Comparison of ENCODE assay signal across 2 cellular contexts in the genomic region with DNA sequence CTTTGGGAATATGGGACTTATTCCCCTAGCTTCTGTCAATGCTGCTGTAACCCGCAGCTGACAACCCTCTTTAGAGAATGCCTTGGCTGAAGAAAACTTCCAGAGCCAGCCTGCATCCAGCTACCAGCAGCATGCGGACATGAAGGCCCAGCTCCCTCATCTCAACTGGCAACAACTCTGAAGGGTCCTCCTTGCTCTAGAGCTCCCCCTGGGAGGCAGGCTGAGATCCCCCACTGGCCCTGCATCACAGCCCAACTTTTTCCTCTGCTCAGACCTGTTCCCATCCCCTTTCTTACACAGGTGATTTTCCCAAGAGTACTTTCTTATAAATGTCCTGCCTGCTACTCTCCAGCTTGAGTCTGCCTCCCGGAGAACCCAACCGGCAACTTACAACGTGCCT.
TF ChIP-seq lines count a peak whose summit lies in the region.

No MANE protein-coding gene starts in this region.

TF ChIP-seq in GM23338, 12 proteins besides CTCF, POLR2A, EP300 and RAD21 (continues in another document):
- TF ChIP-seq CREB1 (CRISPR knock-in tag; IDR thresholded peaks at IDR 0.05; ENCODE audit: low read depth) = no peak
- TF ChIP-seq EZH2phosphoT487 (IDR thresholded peaks at IDR 0.05; ENCODE audit: unreplicated experiment) = no peak
- TF ChIP-seq EZH2 (IDR thresholded peaks at IDR 0.05; ENCODE audit: low read depth, unreplicated experiment) = no peak
- TF ChIP-seq JUNB (IDR thresholded peaks at IDR 0.05; ENCODE audit: unreplicated experiment) = no peak
- no peak for TF ChIP-seq POLR2AphosphoS5 (IDR thresholded peaks at IDR 0.05; ENCODE audit: low read depth)
- TF ChIP-seq, protein P1, sequence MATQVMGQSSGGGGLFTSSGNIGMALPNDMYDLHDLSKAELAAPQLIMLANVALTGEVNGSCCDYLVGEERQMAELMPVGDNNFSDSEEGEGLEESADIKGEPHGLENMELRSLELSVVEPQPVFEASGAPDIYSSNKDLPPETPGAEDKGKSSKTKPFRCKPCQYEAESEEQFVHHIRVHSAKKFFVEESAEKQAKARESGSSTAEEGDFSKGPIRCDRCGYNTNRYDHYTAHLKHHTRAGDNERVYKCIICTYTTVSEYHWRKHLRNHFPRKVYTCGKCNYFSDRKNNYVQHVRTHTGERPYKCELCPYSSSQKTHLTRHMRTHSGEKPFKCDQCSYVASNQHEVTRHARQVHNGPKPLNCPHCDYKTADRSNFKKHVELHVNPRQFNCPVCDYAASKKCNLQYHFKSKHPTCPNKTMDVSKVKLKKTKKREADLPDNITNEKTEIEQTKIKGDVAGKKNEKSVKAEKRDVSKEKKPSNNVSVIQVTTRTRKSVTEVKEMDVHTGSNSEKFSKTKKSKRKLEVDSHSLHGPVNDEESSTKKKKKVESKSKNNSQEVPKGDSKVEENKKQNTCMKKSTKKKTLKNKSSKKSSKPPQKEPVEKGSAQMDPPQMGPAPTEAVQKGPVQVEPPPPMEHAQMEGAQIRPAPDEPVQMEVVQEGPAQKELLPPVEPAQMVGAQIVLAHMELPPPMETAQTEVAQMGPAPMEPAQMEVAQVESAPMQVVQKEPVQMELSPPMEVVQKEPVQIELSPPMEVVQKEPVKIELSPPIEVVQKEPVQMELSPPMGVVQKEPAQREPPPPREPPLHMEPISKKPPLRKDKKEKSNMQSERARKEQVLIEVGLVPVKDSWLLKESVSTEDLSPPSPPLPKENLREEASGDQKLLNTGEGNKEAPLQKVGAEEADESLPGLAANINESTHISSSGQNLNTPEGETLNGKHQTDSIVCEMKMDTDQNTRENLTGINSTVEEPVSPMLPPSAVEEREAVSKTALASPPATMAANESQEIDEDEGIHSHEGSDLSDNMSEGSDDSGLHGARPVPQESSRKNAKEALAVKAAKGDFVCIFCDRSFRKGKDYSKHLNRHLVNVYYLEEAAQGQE (IDR thresholded peaks at IDR 0.05; ENCODE audit: unreplicated experiment) = no peak
- no peak for TF ChIP-seq STAT1 (IDR thresholded peaks at IDR 0.05; ENCODE audit: unreplicated experiment)
- TF ChIP-seq ZNF331 (CRISPR knock-in tag; IDR thresholded peaks at IDR 0.05; ENCODE audit: low read depth) = no peak
- TF ChIP-seq, protein P2, sequence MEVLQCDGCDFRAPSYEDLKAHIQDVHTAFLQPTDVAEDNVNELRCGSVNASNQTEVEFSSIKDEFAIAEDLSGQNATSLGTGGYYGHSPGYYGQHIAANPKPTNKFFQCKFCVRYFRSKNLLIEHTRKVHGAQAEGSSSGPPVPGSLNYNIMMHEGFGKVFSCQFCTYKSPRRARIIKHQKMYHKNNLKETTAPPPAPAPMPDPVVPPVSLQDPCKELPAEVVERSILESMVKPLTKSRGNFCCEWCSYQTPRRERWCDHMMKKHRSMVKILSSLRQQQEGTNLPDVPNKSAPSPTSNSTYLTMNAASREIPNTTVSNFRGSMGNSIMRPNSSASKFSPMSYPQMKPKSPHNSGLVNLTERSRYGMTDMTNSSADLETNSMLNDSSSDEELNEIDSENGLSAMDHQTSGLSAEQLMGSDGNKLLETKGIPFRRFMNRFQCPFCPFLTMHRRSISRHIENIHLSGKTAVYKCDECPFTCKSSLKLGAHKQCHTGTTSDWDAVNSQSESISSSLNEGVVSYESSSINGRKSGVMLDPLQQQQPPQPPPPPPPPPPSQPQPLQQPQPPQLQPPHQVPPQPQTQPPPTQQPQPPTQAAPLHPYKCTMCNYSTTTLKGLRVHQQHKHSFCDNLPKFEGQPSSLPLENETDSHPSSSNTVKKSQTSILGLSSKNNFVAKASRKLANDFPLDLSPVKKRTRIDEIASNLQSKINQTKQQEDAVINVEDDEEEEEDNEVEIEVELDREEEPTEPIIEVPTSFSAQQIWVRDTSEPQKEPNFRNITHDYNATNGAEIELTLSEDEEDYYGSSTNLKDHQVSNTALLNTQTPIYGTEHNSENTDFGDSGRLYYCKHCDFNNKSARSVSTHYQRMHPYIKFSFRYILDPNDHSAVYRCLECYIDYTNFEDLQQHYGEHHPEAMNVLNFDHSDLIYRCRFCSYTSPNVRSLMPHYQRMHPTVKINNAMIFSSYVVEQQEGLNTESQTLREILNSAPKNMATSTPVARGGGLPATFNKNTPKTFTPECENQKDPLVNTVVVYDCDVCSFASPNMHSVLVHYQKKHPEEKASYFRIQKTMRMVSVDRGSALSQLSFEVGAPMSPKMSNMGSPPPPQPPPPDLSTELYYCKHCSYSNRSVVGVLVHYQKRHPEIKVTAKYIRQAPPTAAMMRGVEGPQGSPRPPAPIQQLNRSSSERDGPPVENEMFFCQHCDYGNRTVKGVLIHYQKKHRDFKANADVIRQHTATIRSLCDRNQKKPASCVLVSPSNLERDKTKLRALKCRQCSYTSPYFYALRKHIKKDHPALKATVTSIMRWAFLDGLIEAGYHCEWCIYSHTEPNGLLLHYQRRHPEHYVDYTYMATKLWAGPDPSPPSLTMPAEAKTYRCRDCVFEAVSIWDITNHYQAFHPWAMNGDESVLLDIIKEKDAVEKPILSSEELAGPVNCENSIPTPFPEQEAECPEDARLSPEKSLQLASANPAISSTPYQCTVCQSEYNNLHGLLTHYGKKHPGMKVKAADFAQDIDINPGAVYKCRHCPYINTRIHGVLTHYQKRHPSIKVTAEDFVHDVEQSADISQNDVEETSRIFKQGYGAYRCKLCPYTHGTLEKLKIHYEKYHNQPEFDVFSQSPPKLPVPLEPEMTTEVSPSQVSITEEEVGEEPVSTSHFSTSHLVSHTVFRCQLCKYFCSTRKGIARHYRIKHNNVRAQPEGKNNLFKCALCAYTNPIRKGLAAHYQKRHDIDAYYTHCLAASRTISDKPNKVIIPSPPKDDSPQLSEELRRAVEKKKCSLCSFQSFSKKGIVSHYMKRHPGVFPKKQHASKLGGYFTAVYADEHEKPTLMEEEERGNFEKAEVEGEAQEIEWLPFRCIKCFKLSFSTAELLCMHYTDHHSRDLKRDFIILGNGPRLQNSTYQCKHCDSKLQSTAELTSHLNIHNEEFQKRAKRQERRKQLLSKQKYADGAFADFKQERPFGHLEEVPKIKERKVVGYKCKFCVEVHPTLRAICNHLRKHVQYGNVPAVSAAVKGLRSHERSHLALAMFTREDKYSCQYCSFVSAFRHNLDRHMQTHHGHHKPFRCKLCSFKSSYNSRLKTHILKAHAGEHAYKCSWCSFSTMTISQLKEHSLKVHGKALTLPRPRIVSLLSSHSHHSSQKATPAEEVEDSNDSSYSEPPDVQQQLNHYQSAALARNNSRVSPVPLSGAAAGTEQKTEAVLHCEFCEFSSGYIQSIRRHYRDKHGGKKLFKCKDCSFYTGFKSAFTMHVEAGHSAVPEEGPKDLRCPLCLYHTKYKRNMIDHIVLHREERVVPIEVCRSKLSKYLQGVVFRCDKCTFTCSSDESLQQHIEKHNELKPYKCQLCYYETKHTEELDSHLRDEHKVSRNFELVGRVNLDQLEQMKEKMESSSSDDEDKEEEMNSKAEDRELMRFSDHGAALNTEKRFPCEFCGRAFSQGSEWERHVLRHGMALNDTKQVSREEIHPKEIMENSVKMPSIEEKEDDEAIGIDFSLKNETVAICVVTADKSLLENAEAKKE (CRISPR knock-in tag; IDR thresholded peaks at IDR 0.05) = no peak
- no peak for TF ChIP-seq NANOG (IDR thresholded peaks at IDR 0.05; ENCODE audit: borderline replicate concordance)

TF ChIP-seq in HepG2, 621 proteins besides CTCF, POLR2A, EP300 and RAD21:
- TF ChIP-seq SP140L (CRISPR knock-in tag; IDR thresholded peaks at IDR 0.05; ENCODE audit: borderline replicate concordance) (no peak), ZNF431 (CRISPR knock-in tag; IDR thresholded peaks at IDR 0.05; ENCODE audit: borderline replicate concordance, low read depth) (no peak), SMC3 (IDR thresholded peaks at IDR 0.05; ENCODE audit: low read length) (peak; percentile 60), ZNF333 (CRISPR knock-in tag; IDR thresholded peaks at IDR 0.05; ENCODE audit: borderline replicate concordance) (no peak), XRCC5 (optimal IDR thresholded peaks at IDR 0.05; ENCODE audit: low read length) (peak; percentile 42), JUND (CRISPR knock-in tag; IDR thresholded peaks at IDR 0.05) (no peak), NPAS2 (CRISPR knock-in tag; IDR thresholded peaks at IDR 0.05; ENCODE audit: borderline replicate concordance) (no peak), ZNF792 (CRISPR knock-in tag; IDR thresholded peaks at IDR 0.05) (no peak), STAG1 (CRISPR knock-in tag; IDR thresholded peaks at IDR 0.05) (peak; percentile 50), KAT2B (IDR thresholded peaks at IDR 0.05; ENCODE audit: borderline replicate concordance, low read depth, low read length) (no peak), FOXA1 (IDR thresholded peaks at IDR 0.05) (no peak), FOXA1 (CRISPR knock-in tag; IDR thresholded peaks at IDR 0.05) (no peak), PAWR (CRISPR knock-in tag; IDR thresholded peaks at IDR 0.05; ENCODE audit: borderline replicate concordance) (no peak), ZNF678 (CRISPR knock-in tag; IDR thresholded peaks at IDR 0.05) (no peak), ZNF121 (CRISPR knock-in tag; IDR thresholded peaks at IDR 0.05) (no peak), ATF7 (IDR thresholded peaks at IDR 0.05) (no peak), ATF7 (CRISPR knock-in tag; IDR thresholded peaks at IDR 0.05) (no peak), PCBP1 (IDR thresholded peaks at IDR 0.05; ENCODE audit: borderline replicate concordance, low read depth, low read length) (no peak), NFYB (CRISPR knock-in tag; IDR thresholded peaks at IDR 0.05) (no peak), KLF9 (CRISPR knock-in tag; IDR thresholded peaks at IDR 0.05; ENCODE audit: low read depth) (no peak), FOXP1 (IDR thresholded peaks at IDR 0.05) (no peak), FOXP1 (CRISPR knock-in tag; IDR thresholded peaks at IDR 0.05) (no peak), RAD51 (IDR thresholded peaks at IDR 0.05; ENCODE audit: borderline replicate concordance) (no peak), ZNF143 (CRISPR knock-in tag; IDR thresholded peaks at IDR 0.05) (no peak)
